ENCODE assay signal across 10 cellular contexts in the genomic region with DNA sequence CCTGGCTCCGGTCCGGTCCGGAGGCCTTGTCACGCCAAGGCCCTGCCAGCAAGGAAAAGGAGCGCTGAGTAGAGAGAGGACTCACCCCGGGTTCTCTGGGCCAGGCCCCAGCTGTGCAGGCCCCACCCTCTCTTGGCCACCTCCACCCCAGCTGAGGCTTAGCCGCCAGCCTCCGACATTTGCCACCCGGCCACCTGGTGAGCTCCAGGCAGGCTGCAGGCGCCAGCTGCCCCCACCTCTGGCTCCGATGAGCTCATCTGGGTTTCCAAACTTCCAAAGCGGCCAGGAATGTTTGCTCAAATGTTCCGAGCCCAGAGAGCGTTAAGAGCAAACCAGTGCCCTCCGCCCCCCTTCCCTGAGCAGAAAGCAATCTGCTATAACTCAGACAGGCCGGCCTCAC. TPM values are rescaled to one million over a fixed set of nuclear protein-coding genes. Genes with fewer than 3 reads are reported as not detected.
A peak's percentile ranks its signal among the peaks of the same experiment; 100 is the strongest.
DNase-seq lines count a peak whose midpoint lies in the region; ATAC-seq and TF ChIP-seq lines count a peak whose summit lies in the region.
"Had no signal": no experiment of that assay in that cellular context is flagged by ENCODE, and none has a peak within 500 bp of the region (broad histone marks: within the 10 kb centered on the region; RNA-seq: fewer than 3 reads in every experiment).

No MANE protein-coding gene starts in this region.

- H3K27me3 Mint-ChIP-seq in activated CD4-positive, alpha-beta memory T cell treated with anti-CD3 and anti-CD28 coated beads for 36 hours, result peaks cover 6% of the 10 kb centered on the region
- peaks cover 3% of the 10 kb centered on the region for H3K27me3 Mint-ChIP-seq in activated CD8-positive, alpha-beta T cell treated with anti-CD3 and anti-CD28 coated beads, Interleukin-2, amount 10 ng/mL, durations not matched to agents 7 days and 5 days (ENCODE audit: low read depth)

- POLR2A ChIA-PET in activated CD4-positive, alpha-beta memory T cell treated with anti-CD3 and anti-CD28 coated beads for 36 hours (lab: Charles Lee), result no interaction called here
- POLR2A ChIA-PET in activated CD8-positive, alpha-beta T cell treated with anti-CD3 and anti-CD28 coated beads, Interleukin-2, amount 10 ng/mL, durations not matched to agents 7 days and 5 days (lab: Charles Lee), result no interaction called here

- H3K27ac ChIP-seq in liver (ENCODE audit: low read depth in 1 of 2, low read length in 2 of 2) (no peak overlapping the region), tibial artery (peak overlapping the region; percentile 73 to 82)

- H3K4me3 Mint-ChIP-seq in activated CD4-positive, alpha-beta memory T cell treated with anti-CD3 and anti-CD28 coated beads for 36 hours, result no peak overlapping the region
- H3K4me3 Mint-ChIP-seq in activated CD8-positive, alpha-beta T cell treated with anti-CD3 and anti-CD28 coated beads, Interleukin-2, amount 10 ng/mL, durations not matched to agents 7 days and 5 days, result no peak overlapping the region
- H3K4me3 Mint-ChIP-seq: natural killer cell had no signal

- DNase-seq in NCI-H146 (lab: John Stamatoyannopoulos, UW) (peak; percentile 42), NCI-H146 treated with DMSO at 0.1 percent for 48 hours (lab: John Stamatoyannopoulos, UW; ENCODE audit: unreplicated experiment) (no peak), choroid plexus epithelial cell (ENCODE audit: low read depth) (peak; percentile 63), tibial artery (peak; percentile 86 to 95), NCI-H1105 treated with DMSO at 0.1 percent for 48 hours (lab: John Stamatoyannopoulos, UW) (no peak)
- DNase-seq in activated CD4-positive, alpha-beta memory T cell treated with anti-CD3 and anti-CD28 coated beads for 36 hours, result no peak
- no peak for DNase-seq in activated CD8-positive, alpha-beta T cell treated with anti-CD3 and anti-CD28 coated beads, Interleukin-2, amount 10 ng/mL, durations not matched to agents 7 days and 5 days
- DNase-seq: effector CD8-positive, alpha-beta T cell; natural killer cell had no signal

- no peak overlapping the region for H3K4me3 ChIP-seq in choroid plexus epithelial cell (ENCODE audit: low read depth, low read length)
- no peak overlapping the region for H3K4me3 ChIP-seq in liver (ENCODE audit: low read depth in 1 of 3, low read length in 3 of 3)
- H3K4me3 ChIP-seq in tibial artery, result peak overlapping the region in 1 of 2 donors; percentile 15

- no peaks in the 10 kb centered on the region for H3K9me3 ChIP-seq in liver (ENCODE audit: control insufficient read depth in 4 of 4, low read length in 3 of 4)
- no peaks in the 10 kb centered on the region for H3K9me3 ChIP-seq in tibial artery

- intact Hi-C loops in tibial artery (cut with DNase I; ENCODE audit: low total_unique reads), result no loop called here
- intact Hi-C loops in activated CD4-positive, alpha-beta memory T cell treated with anti-CD3 and anti-CD28 coated beads for 36 hours (cut with micrococcal nuclease), result no loop called here

- CTCF ChIA-PET in activated CD4-positive, alpha-beta memory T cell treated with anti-CD3 and anti-CD28 coated beads for 36 hours (lab: Charles Lee), result no interaction called here
- CTCF ChIA-PET in activated CD8-positive, alpha-beta T cell treated with anti-CD3 and anti-CD28 coated beads, Interleukin-2, amount 10 ng/mL, durations not matched to agents 7 days and 5 days (lab: Charles Lee), result no interaction called here

- WGBS in liver, result 44% methylated on average over 16 of the region's 16 CpGs

- no peak for TF ChIP-seq CTCF in choroid plexus epithelial cell (conservative IDR thresholded peaks at IDR 0.05; ENCODE audit: low read depth, low read length)
- no peak for TF ChIP-seq CTCF in liver (IDR thresholded peaks at IDR 0.05; ENCODE audit: low read depth, low read length, missing input control)
- TF ChIP-seq CTCF in tibial artery (IDR thresholded peaks at IDR 0.05), result peak; percentile 10 to 37

- H3K4me1 ChIP-seq in liver (ENCODE audit: control insufficient read depth in 4 of 4, insufficient read depth in 4 of 4, low read length in 3 of 4) (peaks cover 0 to 5% (median 2%) of the 10 kb centered on the region in 4 donors), tibial artery (peaks cover 0 to 38% (median 31%) of the 10 kb centered on the region in 4 donors)

- H3K4me1 Mint-ChIP-seq in activated CD4-positive, alpha-beta memory T cell treated with anti-CD3 and anti-CD28 coated beads for 36 hours (ENCODE audit: low read depth), result no peaks in the 10 kb centered on the region
- H3K4me1 Mint-ChIP-seq in activated CD8-positive, alpha-beta T cell treated with anti-CD3 and anti-CD28 coated beads, Interleukin-2, amount 10 ng/mL, durations not matched to agents 7 days and 5 days (ENCODE audit: low read depth), result no peaks in the 10 kb centered on the region

- H3K36me3 Mint-ChIP-seq in activated CD4-positive, alpha-beta memory T cell treated with anti-CD3 and anti-CD28 coated beads for 36 hours, result no peaks in the 10 kb centered on the region
- no peaks in the 10 kb centered on the region for H3K36me3 Mint-ChIP-seq in activated CD8-positive, alpha-beta T cell treated with anti-CD3 and anti-CD28 coated beads, Interleukin-2, amount 10 ng/mL, durations not matched to agents 7 days and 5 days (ENCODE audit: low read depth)
- H3K36me3 Mint-ChIP-seq: natural killer cell had no signal

- H3K27me3 ChIP-seq in liver (ENCODE audit: control insufficient read depth in 4 of 4, insufficient read depth in 4 of 4, low read length in 3 of 4), result no peaks in the 10 kb centered on the region
- no peaks in the 10 kb centered on the region for H3K27me3 ChIP-seq in tibial artery

- H3K9me3 Mint-ChIP-seq in activated CD4-positive, alpha-beta memory T cell treated with anti-CD3 and anti-CD28 coated beads for 36 hours, result no peaks in the 10 kb centered on the region
- no peaks in the 10 kb centered on the region for H3K9me3 Mint-ChIP-seq in activated CD8-positive, alpha-beta T cell treated with anti-CD3 and anti-CD28 coated beads, Interleukin-2, amount 10 ng/mL, durations not matched to agents 7 days and 5 days (ENCODE audit: insufficient read depth)
- H3K9me3 Mint-ChIP-seq: natural killer cell had no signal

- no peak overlapping the region for H3K27ac Mint-ChIP-seq in activated CD4-positive, alpha-beta memory T cell treated with anti-CD3 and anti-CD28 coated beads for 36 hours
- no peak overlapping the region for H3K27ac Mint-ChIP-seq in activated CD8-positive, alpha-beta T cell treated with anti-CD3 and anti-CD28 coated beads, Interleukin-2, amount 10 ng/mL, durations not matched to agents 7 days and 5 days
- H3K27ac Mint-ChIP-seq: natural killer cell had no signal

- H3K36me3 ChIP-seq in liver (ENCODE audit: control insufficient read depth in 4 of 4, insufficient read depth in 3 of 4, low read depth in 1 of 4, low read length in 3 of 4) (no peaks in the 10 kb centered on the region), tibial artery (no peaks in the 10 kb centered on the region)

- ATAC-seq in activated CD8-positive, alpha-beta T cell treated with anti-CD3 and anti-CD28 coated beads, Interleukin-2, amount 10 ng/mL, durations not matched to agents 7 days and 5 days, result no peak
- ATAC-seq: natural killer cell had no signal

- H3K9ac ChIP-seq in liver (ENCODE audit: low read depth in 1 of 2, low read length in 2 of 2), result no peak overlapping the region

- no peak for TF ChIP-seq RAD21 in liver (IDR thresholded peaks at IDR 0.05)

TF ChIP-seq in liver, 16 proteins besides CTCF, POLR2A, EP300 and RAD21:
- no peak for TF ChIP-seq TAF1 (conservative IDR thresholded peaks at IDR 0.05)
- TF ChIP-seq JUND (IDR thresholded peaks at IDR 0.05), result peak; percentile 59 to 61
- TF ChIP-seq HNF4G (IDR thresholded peaks at IDR 0.05), result no peak
TF ChIP-seq in liver: peak in this region for 1.

RNA-seq across cellular contexts. Expression of a gene that starts 9.0 kb away (rescaled TPM):
- under 1 TPM; 0.25 to 0.33 TPM for total RNA-seq in liver
- under 1 TPM; 0.10 to 0.17 TPM for polyA plus RNA-seq in liver
- under 1 TPM in 1 of 2 experiments, not detected in 1; 0.07 TPM for total RNA-seq in activated CD4-positive, alpha-beta memory T cell treated with anti-CD3 and anti-CD28 coated beads for 36 hours
- under 1 TPM; 0.11 to 0.13 TPM for total RNA-seq in activated CD8-positive, alpha-beta T cell treated with anti-CD3 and anti-CD28 coated beads, Interleukin-2, amount 10 ng/mL, durations not matched to agents 7 days and 5 days

Comparison
In these comparisons a context has a peak if more than half of its experiments do, and no peak if none do; other contexts are left out.
1. DNase-seq: peak in NCI-H146 (single experiment), choroid plexus epithelial cell (single experiment) and tibial artery (2 of 2); none in NCI-H146 treated with DMSO at 0.1 percent for 48 hours (single experiment), NCI-H1105 treated with DMSO at 0.1 percent for 48 hours (single experiment), activated CD4-positive, alpha-beta memory T cell treated with anti-CD3 and anti-CD28 coated beads for 36 hours (single experiment) and activated CD8-positive, alpha-beta T cell treated with anti-CD3 and anti-CD28 coated beads, Interleukin-2, amount 10 ng/mL, durations not matched to agents 7 days and 5 days (single experiment).
2. CTCF ChIP-seq: peak in tibial artery (2 of 2); none in choroid plexus epithelial cell (single experiment) and liver (single experiment).
3. H3K27ac ChIP-seq: peak in tibial artery (2 of 2); none in liver (0 of 2).